Comparison of ENCODE assay signal across 11 cellular contexts in the genomic region with DNA sequence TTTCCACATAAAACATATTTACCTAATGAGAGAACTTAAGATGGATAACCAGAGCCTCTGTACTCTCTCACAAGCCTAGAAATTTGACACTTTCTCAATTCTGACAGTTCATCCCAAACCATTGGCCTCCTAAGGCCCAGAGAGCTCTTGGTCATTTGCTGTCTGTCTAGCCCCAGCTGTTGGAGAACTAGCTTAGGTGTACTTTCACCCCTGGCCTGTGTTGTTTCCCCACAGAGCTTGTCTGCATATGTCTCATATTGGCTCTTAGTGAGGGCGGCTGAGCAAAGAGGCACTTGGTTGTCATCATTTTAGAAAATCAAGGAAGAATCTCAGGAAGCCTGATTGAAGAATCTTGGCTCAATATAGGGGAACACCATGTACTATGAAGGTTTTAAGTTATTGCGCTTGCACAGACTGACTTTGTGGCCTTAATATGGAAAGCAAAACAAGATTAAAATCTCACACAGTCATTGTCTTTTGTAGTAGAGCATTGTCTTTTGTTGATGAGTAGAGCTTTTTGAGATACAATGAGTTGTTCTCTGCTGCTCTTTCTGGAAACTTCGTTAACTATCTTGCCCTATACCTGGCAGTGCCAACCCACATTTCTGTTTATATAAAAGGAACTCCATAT.
A peak's percentile ranks its signal among the peaks of the same experiment; 100 is the strongest.
DNase-seq lines count a peak whose midpoint lies in the region; ATAC-seq and TF ChIP-seq lines count a peak whose summit lies in the region.
"Had no signal": no experiment of that assay in that cellular context is flagged by ENCODE, and none has a peak within 500 bp of the region (broad histone marks: within the 10 kb centered on the region; RNA-seq: fewer than 3 reads in every experiment).

No MANE protein-coding gene starts in this region.

- peak overlapping the region; percentile 25 for H3K27ac Mint-ChIP-seq in activated T-helper 17 cell treated with anti-CD3 and anti-CD28 coated beads, Interleukin-2, amount 50 U/mL, for 72 hours
- H3K27ac Mint-ChIP-seq in stimulated activated naive B cell treated with anti-CD40 and anti-IgM and Interleukin-4, amounts not matched to agents 10 μg/mL and 1 μg/mL and 100 μg/mL, for 72 hours: no peak overlapping the region
- H3K27ac Mint-ChIP-seq: activated T-cell treated with anti-CD3 and anti-CD28 coated beads, Interleukin-2, amount 50 U/mL, for 24 hours; CD4-positive, alpha-beta T cell had no signal

- H3K4me1 Mint-ChIP-seq in activated T-helper 17 cell treated with anti-CD3 and anti-CD28 coated beads, Interleukin-2, amount 50 U/mL, for 72 hours: peaks cover 29% of the 10 kb centered on the region
- H3K4me1 Mint-ChIP-seq in stimulated activated naive B cell treated with anti-CD40 and anti-IgM and Interleukin-4, amounts not matched to agents 10 μg/mL and 1 μg/mL and 100 μg/mL, for 72 hours: peaks cover 3 to 22% of the 10 kb centered on the region in 2 donors

- intact Hi-C loops in heart right ventricle (cut with DNase I): loop anchor here in 5 of 10 donors (2.0 to 10.0 kb wide), 6 partner anchors 98 to 671 kb away; no protein-coding TSS in a partner anchor
- intact Hi-C loops in psoas muscle (cut with DNase I): loop anchor here in 1 of 2 donors (5.0 kb wide), 3 partner anchors 88 to 648 kb away; a partner anchor contains a TSS

- H3K27me3 ChIP-seq in heart right ventricle (no peaks in the 10 kb centered on the region), psoas muscle (ENCODE audit: insufficient read depth in 3 of 3, low read length in 2 of 3) (no peaks in the 10 kb centered on the region)

- peaks cover 3% of the 10 kb centered on the region for H3K9me3 Mint-ChIP-seq in activated T-helper 17 cell treated with anti-CD3 and anti-CD28 coated beads, Interleukin-2, amount 50 U/mL, for 72 hours
- H3K9me3 Mint-ChIP-seq in stimulated activated naive B cell treated with anti-CD40 and anti-IgM and Interleukin-4, amounts not matched to agents 10 μg/mL and 1 μg/mL and 100 μg/mL, for 72 hours: peaks cover 0 to 9% of the 10 kb centered on the region in 2 donors

- WGBS in heart right ventricle, 2 donors: 57% methylated on average over 3 of the region's 3 CpGs
- 19 to 50% (median 27%) methylated on average over 3 of the region's 3 CpGs for WGBS in psoas muscle, 3 donors

- DNase-seq in Daoy (ENCODE audit: low read depth) (peak; percentile 20), heart right ventricle (peak in 1 of 2 donors; percentile 9), psoas muscle (peak; percentile 49 to 66), COLO829 (ENCODE audit: low spot score) (no peak), HUDEP-2 (lab: John Stamatoyannopoulos, UW; ENCODE audit: unreplicated experiment in 76 of 76) (no peak)
- no peak for DNase-seq in stimulated activated naive B cell treated with anti-CD40 and anti-IgM and Interleukin-4, amounts not matched to agents 10 μg/mL and 1 μg/mL and 100 μg/mL, for 72 hours
- DNase-seq: activated T-cell treated with anti-CD3 and anti-CD28 coated beads, Interleukin-2, amount 50 U/mL, for 24 hours; CD4-positive, alpha-beta T cell; NCI-H1417 treated with DMSO at 0.1 percent for 48 hours had no signal

- H3K9me3 ChIP-seq in heart right ventricle (peaks cover 0 to 14% (median 5%) of the 10 kb centered on the region in 11 donors), psoas muscle (peaks cover 6% of the 10 kb centered on the region)

- H3K4me3 Mint-ChIP-seq in activated T-helper 17 cell treated with anti-CD3 and anti-CD28 coated beads, Interleukin-2, amount 50 U/mL, for 72 hours: peak overlapping the region; percentile 2
- H3K4me3 Mint-ChIP-seq in stimulated activated naive B cell treated with anti-CD40 and anti-IgM and Interleukin-4, amounts not matched to agents 10 μg/mL and 1 μg/mL and 100 μg/mL, for 72 hours: no peak overlapping the region
- H3K4me3 Mint-ChIP-seq: activated T-cell treated with anti-CD3 and anti-CD28 coated beads, Interleukin-2, amount 50 U/mL, for 24 hours; CD4-positive, alpha-beta T cell had no signal

- no peak for TF ChIP-seq CTCF in heart right ventricle (IDR thresholded peaks at IDR 0.05)
- TF ChIP-seq CTCF in psoas muscle (IDR thresholded peaks at IDR 0.05): no peak

- no peaks in the 10 kb centered on the region for H3K36me3 Mint-ChIP-seq in activated T-helper 17 cell treated with anti-CD3 and anti-CD28 coated beads, Interleukin-2, amount 50 U/mL, for 72 hours (ENCODE audit: low read depth)
- peaks cover 7 to 15% of the 10 kb centered on the region in 2 donors for H3K36me3 Mint-ChIP-seq in stimulated activated naive B cell treated with anti-CD40 and anti-IgM and Interleukin-4, amounts not matched to agents 10 μg/mL and 1 μg/mL and 100 μg/mL, for 72 hours

- H3K27ac ChIP-seq in heart right ventricle (peak overlapping the region; percentile 61 to 86 (median 78)), psoas muscle (peak overlapping the region; percentile 85)

- no peaks in the 10 kb centered on the region for H3K36me3 ChIP-seq in heart right ventricle
- H3K36me3 ChIP-seq in psoas muscle (ENCODE audit: insufficient read depth in 1 of 2, low read depth in 1 of 2): no peaks in the 10 kb centered on the region

- H3K4me3 ChIP-seq in heart right ventricle: no peak overlapping the region
- no peak overlapping the region for H3K4me3 ChIP-seq in psoas muscle

- no peaks in the 10 kb centered on the region for H3K27me3 Mint-ChIP-seq in activated T-helper 17 cell treated with anti-CD3 and anti-CD28 coated beads, Interleukin-2, amount 50 U/mL, for 72 hours
- no peaks in the 10 kb centered on the region for H3K27me3 Mint-ChIP-seq in stimulated activated naive B cell treated with anti-CD40 and anti-IgM and Interleukin-4, amounts not matched to agents 10 μg/mL and 1 μg/mL and 100 μg/mL, for 72 hours
- H3K27me3 Mint-ChIP-seq: activated T-cell treated with anti-CD3 and anti-CD28 coated beads, Interleukin-2, amount 50 U/mL, for 24 hours; CD4-positive, alpha-beta T cell had no signal

- H3K4me1 ChIP-seq in heart right ventricle (peaks cover 15 to 61% (median 40%) of the 10 kb centered on the region in 9 donors), psoas muscle (peaks cover 82% of the 10 kb centered on the region)

- peak; percentile 70 for ATAC-seq in activated T-helper 17 cell treated with anti-CD3 and anti-CD28 coated beads, Interleukin-2, amount 50 U/mL, for 72 hours (replicated peaks)
- ATAC-seq in heart right ventricle (peak in 7 of 8 donors; percentile 40 to 81 (median 61)), psoas muscle (peak; percentile 40 to 85 (median 84)), HG03342 (IDR thresholded peaks at IDR 0.05; ENCODE audit: unreplicated experiment) (no peak)
- no peak for ATAC-seq in stimulated activated naive B cell treated with anti-CD40 and anti-IgM and Interleukin-4, amounts not matched to agents 10 μg/mL and 1 μg/mL and 100 μg/mL, for 72 hours (replicated peaks)

Comparison
In these comparisons a context has a peak if more than half of its experiments do, and no peak if none do; other contexts are left out.
1. DNase-seq: peak in Daoy (single experiment) and psoas muscle (2 of 2); none in COLO829 (single experiment), HUDEP-2 (0 of 76) and stimulated activated naive B cell treated with anti-CD40 and anti-IgM and Interleukin-4, amounts not matched to agents 10 μg/mL and 1 μg/mL and 100 μg/mL, for 72 hours (single experiment).
2. ATAC-seq: peak in activated T-helper 17 cell treated with anti-CD3 and anti-CD28 coated beads, Interleukin-2, amount 50 U/mL, for 72 hours (single experiment), heart right ventricle (7 of 8) and psoas muscle (4 of 4); none in HG03342 (single experiment) and stimulated activated naive B cell treated with anti-CD40 and anti-IgM and Interleukin-4, amounts not matched to agents 10 μg/mL and 1 μg/mL and 100 μg/mL, for 72 hours (0 of 2).